In genomic region chr6:140318408-140318807, GRCh38 we compare ENCODE assay signal across 20 cellular contexts.
"Had no signal": no experiment of that assay in that cellular context is flagged by ENCODE, and none has a peak within 500 bp of the region (broad histone marks: within the 10 kb centered on the region; RNA-seq: fewer than 3 reads in every experiment).

No MANE protein-coding gene starts in this region.

- H3K27ac ChIP-seq: left lung, neural progenitor cell had no signal

- ATAC-seq: activated CD4-positive, CD25-positive, alpha-beta regulatory T cell treated with anti-CD3 and anti-CD28 coated beads, Interleukin-2, amount 50 U/mL, for 24 hours; activated CD8-positive, alpha-beta T cell treated with anti-CD3 and anti-CD28 coated beads, Interleukin-2, amount 10 ng/mL, durations not matched to agents 7 days and 5 days; activated naive CD8-positive, alpha-beta T cell treated with anti-CD3 and anti-CD28 coated beads, Interleukin-2, amount 50 U/mL, for 24 hours; left lung; naive thymus-derived CD4-positive, alpha-beta T cell; stimulated activated naive CD8-positive, alpha-beta T cell treated with anti-CD3 and anti-CD28 coated beads, Interleukin-15, Interleukin-2, amounts not matched to agents 100 U/mL and 50 U/mL, for 24 hours had no signal

- DNase-seq: activated CD4-positive, alpha-beta T cell treated with anti-CD3 and anti-CD28 coated beads, Interleukin-2, amount 10 ng/mL, durations not matched to agents 7 days and 5 days; activated CD8-positive, alpha-beta T cell treated with anti-CD3 and anti-CD28 coated beads, Interleukin-2, amount 10 ng/mL, durations not matched to agents 7 days and 5 days; activated naive CD4-positive, alpha-beta T cell treated with anti-CD3 and anti-CD28 coated beads for 36 hours; activated naive CD8-positive, alpha-beta T cell treated with anti-CD3 and anti-CD28 coated beads, Interleukin-2, amount 50 U/mL, for 24 hours; activated T-cell treated with anti-CD3 and anti-CD28 coated beads, Interleukin-2, amount 50 U/mL, for 24 hours; aorta; cerebellar nuclear complex; cortex of kidney; effector CD4-positive, alpha-beta T cell; left lung; mesendoderm; naive thymus-derived CD4-positive, alpha-beta T cell; pancreas; stimulated activated naive CD8-positive, alpha-beta T cell treated with anti-CD3 and anti-CD28 coated beads, Interleukin-15, Interleukin-2, amounts not matched to agents 100 U/mL and 50 U/mL, for 24 hours; substantia nigra; tibial artery had no signal

- H3K4me2 ChIP-seq: neural progenitor cell had no signal

- H2AFZ ChIP-seq: neural progenitor cell had no signal

- H3K36me3 ChIP-seq: brain microvascular endothelial cell, esophagus muscularis mucosa, left lung, neural progenitor cell, pancreas, tibial artery had no signal

- H3K9ac ChIP-seq: neural progenitor cell had no signal

- H3K27me3 ChIP-seq: brain microvascular endothelial cell, esophagus muscularis mucosa, left lung, neural progenitor cell, pancreas, tibial artery had no signal

- H3K4me3 ChIP-seq: left lung, neural progenitor cell had no signal

- H3K9me3 ChIP-seq: esophagus muscularis mucosa, left lung, pancreas, tibial artery had no signal
